Comparison of ENCODE assay signal across 1 cellular context in genomic region chr19:1383311-1384084, GRCh38.
TF ChIP-seq lines count a peak whose summit lies in the region.

NDUFS7 (plus strand) TSS chr19:1383907; CDS start chr19:1383927, 20 bp downstream.

TF ChIP-seq in HEK293, 187 proteins besides CTCF, POLR2A, EP300 and RAD21 (continued from another document and continues in another):
- TF ChIP-seq PRDM2 (tag by site-specific recombination; IDR thresholded peaks at IDR 0.05; ENCODE audit: borderline replicate concordance): peak; percentile 99
- TF ChIP-seq ZNF488 (tag by site-specific recombination; IDR thresholded peaks at IDR 0.05): peak; percentile 82; the same call in 1 of the 2 replicates
- no peak; the same call in 1 of the 2 replicates for TF ChIP-seq ZNF548 (tag by site-specific recombination; IDR thresholded peaks at IDR 0.05)
- TF ChIP-seq ZNF530 (tag by site-specific recombination; IDR thresholded peaks at IDR 0.05; ENCODE audit: low read depth): no peak
- TF ChIP-seq ZNF76 (tag by site-specific recombination; IDR thresholded peaks at IDR 0.05; ENCODE audit: borderline replicate concordance, low read depth): peak; percentile 94
- no peak for TF ChIP-seq MEIS1 (CRISPR knock-in tag; IDR thresholded peaks at IDR 0.05; ENCODE audit: borderline replicate concordance)
- peak; percentile 70 for TF ChIP-seq SP2 (tag by site-specific recombination; IDR thresholded peaks at IDR 0.05)
- TF ChIP-seq ZBTB17 (tag by site-specific recombination; IDR thresholded peaks at IDR 0.05): peak; percentile 97
- no peak for TF ChIP-seq ZNF202 (tag by site-specific recombination; IDR thresholded peaks at IDR 0.05; ENCODE audit: borderline replicate concordance)
- TF ChIP-seq, protein P1, sequence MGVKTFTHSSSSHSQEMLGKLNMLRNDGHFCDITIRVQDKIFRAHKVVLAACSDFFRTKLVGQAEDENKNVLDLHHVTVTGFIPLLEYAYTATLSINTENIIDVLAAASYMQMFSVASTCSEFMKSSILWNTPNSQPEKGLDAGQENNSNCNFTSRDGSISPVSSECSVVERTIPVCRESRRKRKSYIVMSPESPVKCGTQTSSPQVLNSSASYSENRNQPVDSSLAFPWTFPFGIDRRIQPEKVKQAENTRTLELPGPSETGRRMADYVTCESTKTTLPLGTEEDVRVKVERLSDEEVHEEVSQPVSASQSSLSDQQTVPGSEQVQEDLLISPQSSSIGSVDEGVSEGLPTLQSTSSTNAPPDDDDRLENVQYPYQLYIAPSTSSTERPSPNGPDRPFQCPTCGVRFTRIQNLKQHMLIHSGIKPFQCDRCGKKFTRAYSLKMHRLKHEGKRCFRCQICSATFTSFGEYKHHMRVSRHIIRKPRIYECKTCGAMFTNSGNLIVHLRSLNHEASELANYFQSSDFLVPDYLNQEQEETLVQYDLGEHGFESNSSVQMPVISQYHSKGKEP (tag by site-specific recombination; IDR thresholded peaks at IDR 0.05): peak; percentile 95
- TF ChIP-seq, protein P2, sequence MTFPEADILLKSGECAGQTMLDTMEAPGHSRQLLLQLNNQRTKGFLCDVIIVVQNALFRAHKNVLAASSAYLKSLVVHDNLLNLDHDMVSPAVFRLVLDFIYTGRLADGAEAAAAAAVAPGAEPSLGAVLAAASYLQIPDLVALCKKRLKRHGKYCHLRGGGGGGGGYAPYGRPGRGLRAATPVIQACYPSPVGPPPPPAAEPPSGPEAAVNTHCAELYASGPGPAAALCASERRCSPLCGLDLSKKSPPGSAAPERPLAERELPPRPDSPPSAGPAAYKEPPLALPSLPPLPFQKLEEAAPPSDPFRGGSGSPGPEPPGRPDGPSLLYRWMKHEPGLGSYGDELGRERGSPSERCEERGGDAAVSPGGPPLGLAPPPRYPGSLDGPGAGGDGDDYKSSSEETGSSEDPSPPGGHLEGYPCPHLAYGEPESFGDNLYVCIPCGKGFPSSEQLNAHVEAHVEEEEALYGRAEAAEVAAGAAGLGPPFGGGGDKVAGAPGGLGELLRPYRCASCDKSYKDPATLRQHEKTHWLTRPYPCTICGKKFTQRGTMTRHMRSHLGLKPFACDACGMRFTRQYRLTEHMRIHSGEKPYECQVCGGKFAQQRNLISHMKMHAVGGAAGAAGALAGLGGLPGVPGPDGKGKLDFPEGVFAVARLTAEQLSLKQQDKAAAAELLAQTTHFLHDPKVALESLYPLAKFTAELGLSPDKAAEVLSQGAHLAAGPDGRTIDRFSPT (tag by site-specific recombination; IDR thresholded peaks at IDR 0.05): peak; percentile 76
- TF ChIP-seq KLF1 (tag by site-specific recombination; IDR thresholded peaks at IDR 0.05): peak; percentile 70
- peak; percentile 100 for TF ChIP-seq ZNF391 (tag by site-specific recombination; IDR thresholded peaks at IDR 0.05; ENCODE audit: borderline replicate concordance, low read depth)
- no peak for TF ChIP-seq ZNF670 (tag by site-specific recombination; IDR thresholded peaks at IDR 0.05; ENCODE audit: low read depth)
- peak; percentile 99 for TF ChIP-seq YY1 (tag by site-specific recombination; IDR thresholded peaks at IDR 0.05)
- TF ChIP-seq ZBTB20 (tag by site-specific recombination; IDR thresholded peaks at IDR 0.05): peak; percentile 65; the same call in 1 of the 2 replicates
- no peak; the same call in 1 of the 2 replicates for TF ChIP-seq ZNF26 (tag by site-specific recombination; IDR thresholded peaks at IDR 0.05)
- peak; percentile 76 for TF ChIP-seq ZNF677 (tag by site-specific recombination; IDR thresholded peaks at IDR 0.05)
- peak; percentile 99 for TF ChIP-seq KLF8 (tag by site-specific recombination; IDR thresholded peaks at IDR 0.05)
- no peak for TF ChIP-seq HOXA7 (CRISPR knock-in tag; IDR thresholded peaks at IDR 0.05; ENCODE audit: borderline replicate concordance)
- peak; percentile 63 for TF ChIP-seq EGR2 (tag by site-specific recombination; IDR thresholded peaks at IDR 0.05; ENCODE audit: low read depth)
- TF ChIP-seq HOXD13 (CRISPR knock-in tag; IDR thresholded peaks at IDR 0.05; ENCODE audit: borderline replicate concordance): no peak
- TF ChIP-seq, protein P3, sequence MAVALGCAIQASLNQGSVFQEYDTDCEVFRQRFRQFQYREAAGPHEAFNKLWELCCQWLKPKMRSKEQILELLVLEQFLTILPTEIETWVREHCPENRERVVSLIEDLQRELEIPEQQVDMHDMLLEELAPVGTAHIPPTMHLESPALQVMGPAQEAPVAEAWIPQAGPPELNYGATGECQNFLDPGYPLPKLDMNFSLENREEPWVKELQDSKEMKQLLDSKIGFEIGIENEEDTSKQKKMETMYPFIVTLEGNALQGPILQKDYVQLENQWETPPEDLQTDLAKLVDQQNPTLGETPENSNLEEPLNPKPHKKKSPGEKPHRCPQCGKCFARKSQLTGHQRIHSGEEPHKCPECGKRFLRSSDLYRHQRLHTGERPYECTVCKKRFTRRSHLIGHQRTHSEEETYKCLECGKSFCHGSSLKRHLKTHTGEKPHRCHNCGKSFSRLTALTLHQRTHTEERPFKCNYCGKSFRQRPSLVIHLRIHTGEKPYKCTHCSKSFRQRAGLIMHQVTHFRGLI (tag by site-specific recombination; IDR thresholded peaks at IDR 0.05): peak; percentile 80
- peak; percentile 99 for TF ChIP-seq YY2 (tag by site-specific recombination; IDR thresholded peaks at IDR 0.05)
- TF ChIP-seq ZNF621 (tag by site-specific recombination; IDR thresholded peaks at IDR 0.05): no peak
- no peak; the same call in 1 of the 2 replicates for TF ChIP-seq ZNF223 (tag by site-specific recombination; IDR thresholded peaks at IDR 0.05)
- TF ChIP-seq ZNF18 (tag by site-specific recombination; IDR thresholded peaks at IDR 0.05): peak; percentile 77
- peak; percentile 65 for TF ChIP-seq ZSCAN16 (tag by site-specific recombination; IDR thresholded peaks at IDR 0.05)
- TF ChIP-seq ZNF596 (tag by site-specific recombination; IDR thresholded peaks at IDR 0.05): peak; percentile 73
- peak; percentile 97; the same call in 1 of the 2 replicates for TF ChIP-seq SALL2 (tag by site-specific recombination; IDR thresholded peaks at IDR 0.05; ENCODE audit: borderline replicate concordance)
- TF ChIP-seq ZNF558 (tag by site-specific recombination; IDR thresholded peaks at IDR 0.05): peak; percentile 82
- TF ChIP-seq ZNF366 (tag by site-specific recombination; conservative IDR thresholded peaks at IDR 0.05): peak; percentile 77
- no peak for TF ChIP-seq ZNF112 (tag by site-specific recombination; IDR thresholded peaks at IDR 0.05)
- peak; percentile 52; the same call in 1 of the 2 replicates for TF ChIP-seq ZNF266 (tag by site-specific recombination; IDR thresholded peaks at IDR 0.05; ENCODE audit: low read depth)
- TF ChIP-seq, protein P4, sequence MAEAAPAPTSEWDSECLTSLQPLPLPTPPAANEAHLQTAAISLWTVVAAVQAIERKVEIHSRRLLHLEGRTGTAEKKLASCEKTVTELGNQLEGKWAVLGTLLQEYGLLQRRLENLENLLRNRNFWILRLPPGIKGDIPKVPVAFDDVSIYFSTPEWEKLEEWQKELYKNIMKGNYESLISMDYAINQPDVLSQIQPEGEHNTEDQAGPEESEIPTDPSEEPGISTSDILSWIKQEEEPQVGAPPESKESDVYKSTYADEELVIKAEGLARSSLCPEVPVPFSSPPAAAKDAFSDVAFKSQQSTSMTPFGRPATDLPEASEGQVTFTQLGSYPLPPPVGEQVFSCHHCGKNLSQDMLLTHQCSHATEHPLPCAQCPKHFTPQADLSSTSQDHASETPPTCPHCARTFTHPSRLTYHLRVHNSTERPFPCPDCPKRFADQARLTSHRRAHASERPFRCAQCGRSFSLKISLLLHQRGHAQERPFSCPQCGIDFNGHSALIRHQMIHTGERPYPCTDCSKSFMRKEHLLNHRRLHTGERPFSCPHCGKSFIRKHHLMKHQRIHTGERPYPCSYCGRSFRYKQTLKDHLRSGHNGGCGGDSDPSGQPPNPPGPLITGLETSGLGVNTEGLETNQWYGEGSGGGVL (tag by site-specific recombination; IDR thresholded peaks at IDR 0.05): peak; percentile 85
- TF ChIP-seq KLF10 (tag by site-specific recombination; IDR thresholded peaks at IDR 0.05): peak; percentile 87
- TF ChIP-seq, protein P5, sequence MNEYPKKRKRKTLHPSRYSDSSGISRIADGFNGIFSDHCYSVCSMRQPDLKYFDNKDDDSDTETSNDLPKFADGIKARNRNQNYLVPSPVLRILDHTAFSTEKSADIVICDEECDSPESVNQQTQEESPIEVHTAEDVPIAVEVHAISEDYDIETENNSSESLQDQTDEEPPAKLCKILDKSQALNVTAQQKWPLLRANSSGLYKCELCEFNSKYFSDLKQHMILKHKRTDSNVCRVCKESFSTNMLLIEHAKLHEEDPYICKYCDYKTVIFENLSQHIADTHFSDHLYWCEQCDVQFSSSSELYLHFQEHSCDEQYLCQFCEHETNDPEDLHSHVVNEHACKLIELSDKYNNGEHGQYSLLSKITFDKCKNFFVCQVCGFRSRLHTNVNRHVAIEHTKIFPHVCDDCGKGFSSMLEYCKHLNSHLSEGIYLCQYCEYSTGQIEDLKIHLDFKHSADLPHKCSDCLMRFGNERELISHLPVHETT (tag by site-specific recombination; IDR thresholded peaks at IDR 0.05): peak; percentile 100
- TF ChIP-seq ZNF155 (tag by site-specific recombination; IDR thresholded peaks at IDR 0.05): no peak
- TF ChIP-seq ZNF843 (tag by site-specific recombination; IDR thresholded peaks at IDR 0.05): peak; percentile 95
- TF ChIP-seq ZFP3 (tag by site-specific recombination; IDR thresholded peaks at IDR 0.05; ENCODE audit: low read depth): no peak
